ENCODE assay signal across 25 cellular contexts in genomic region chr12:2687058-2687457, GRCh38.
A peak's percentile ranks its signal among the peaks of the same experiment; 100 is the strongest.
DNase-seq lines count a peak whose midpoint lies in the region; ATAC-seq, FAIRE-seq and TF ChIP-seq lines count a peak whose summit lies in the region.
"Had no signal": no experiment of that assay in that cellular context is flagged by ENCODE, and none has a peak within 500 bp of the region (broad histone marks: within the 10 kb centered on the region; RNA-seq: fewer than 3 reads in every experiment).

No MANE protein-coding gene starts in this region.

- H3K27me3 ChIP-seq in K562 (ENCODE audit: control insufficient read depth in 2 of 2, insufficient read depth in 2 of 2, low read length in 2 of 2): peaks cover 5 to 13% of the 10 kb centered on the region in 2 experiments; a peak in 4 of 5 replicates

- in situ Hi-C loops in K562 (cut with MboI): no loop called here

- H4K20me1 ChIP-seq in K562 (replicated peaks; ENCODE audit: control insufficient read depth, insufficient read depth, low read length): no peaks in the 10 kb centered on the region

- H3K4me2 ChIP-seq in K562 (ENCODE audit: insufficient read depth, low read length): no peak overlapping the region

- FAIRE-seq in K562 (lab: Jason Lieb, UNC): no peak
- FAIRE-seq: A204.1, D721Med, GM12892, GM18507, HTR-8/SVneo had no signal

- no peak for TF ChIP-seq EP300 in K562 (IDR thresholded peaks at IDR 0.05; ENCODE audit: low read length)

- H3K9me3 ChIP-seq in K562 (replicated peaks; ENCODE audit: control insufficient read depth, insufficient read depth, low read depth, low read length): no peaks in the 10 kb centered on the region
- H3K9me3 ChIP-seq: BE2C, Caco-2 had no signal

- no peak overlapping the region for H3K9ac ChIP-seq in K562 (ENCODE audit: insufficient read depth in 1 of 2, low read depth in 2 of 2, low read length in 2 of 2)

- no peak for TF ChIP-seq CTCF in K562 (IDR thresholded peaks at IDR 0.05 in 2 of 3, conservative IDR thresholded peaks at IDR 0.05 in 1 of 3; ENCODE audit: insufficient read depth in 2 of 3, low read depth in 1 of 3, low read length in 3 of 3)

- TF ChIP-seq POLR2A in K562 (conservative IDR thresholded peaks at IDR 0.05): no peak

- no peak for TF ChIP-seq RAD21 in K562 (CRISPR knock-in tag; conservative IDR thresholded peaks at IDR 0.05 in 1 of 2, IDR thresholded peaks at IDR 0.05 in 1 of 2)

- H3K27ac ChIP-seq in K562 (ENCODE audit: extremely low read depth, low read depth, low read length): no peak overlapping the region

- CTCF ChIA-PET in K562 (lab: Yijun Ruan, JAX; ENCODE audit: low intra/inter-chr PET ratio): no interaction called here

- POLR2A ChIA-PET in K562 (lab: Yijun Ruan, JAX): no interaction called here

- no TSS peak for BruUV-seq in K562 (replicated peaks; lab: Mats Ljungman, UMichigan)

- no peak overlapping the region for H3K4me3 ChIP-seq in K562

- WGBS in K562 (ENCODE audit: insufficient coverage, low coverage, missing lambda C conversion rate): 2% methylated on average over 5 of the region's 5 CpGs

- ATAC-seq in K562: no peak
- ATAC-seq in activated CD4-positive, CD25-positive, alpha-beta regulatory T cell treated with anti-CD3 and anti-CD28 coated beads, Interleukin-2, amount 50 U/mL, for 24 hours: no peak
- ATAC-seq: HCT116 had no signal

- no peak overlapping the region for H2AFZ ChIP-seq in K562 (ENCODE audit: low read depth, low read length)

- intact Hi-C loops in K562 (cut with micrococcal nuclease): no loop called here

- no peaks in the 10 kb centered on the region for H3K36me3 ChIP-seq in K562 (ENCODE audit: control insufficient read depth, insufficient read depth, low read length)
- H3K36me3 ChIP-seq: BE2C had no signal

- no peaks in the 10 kb centered on the region for H3K9me1 ChIP-seq in K562 (ENCODE audit: control insufficient read depth, insufficient read depth, low read length)

- peaks cover 0 to 11% of the 10 kb centered on the region in 2 experiments; a peak in 1 of 5 replicates for H3K4me1 ChIP-seq in K562 (replicated peaks in 1 of 2; ENCODE audit: control insufficient read depth in 2 of 2, insufficient read depth in 2 of 2, low read length in 2 of 2)
- H3K4me1 ChIP-seq: BE2C, Caco-2 had no signal

- H3K79me2 ChIP-seq in K562 (ENCODE audit: control insufficient read depth, insufficient read depth, low read length): no peaks in the 10 kb centered on the region

- peak; percentile 40 for DNase-seq in activated CD8-positive, alpha-beta memory T cell treated with anti-CD3 and anti-CD28 coated beads for 24 hours
- DNase-seq in activated CD8-positive, alpha-beta memory T cell treated with anti-CD3 and anti-CD28 coated beads, Interleukin-2, amount 50 U/mL, for 48 hours: no peak
- DNase-seq in K562 (ENCODE audit: extremely low read depth in 1 of 4, low spot score in 3 of 4) (no peak), islet precursor cell (peak; percentile 47), dedifferentiated amniotic fluid mesenchymal stem cell (ENCODE audit: extremely low spot score) (no peak), HCEC 1CT (no peak)
- DNase-seq: ACHN; BE2C; C1 segment of cervical spinal cord; CD4-positive, CD25-positive, alpha-beta regulatory T cell; DMS153; DMS79; GDM1; GOT3; HFFc6; IMR-90; KBM-7 had no signal

TF ChIP-seq in K562, 482 proteins besides CTCF, POLR2A, EP300 and RAD21:
- TF ChIP-seq ZNF316 (IDR thresholded peaks at IDR 0.05) (no peak), RFX1 (IDR thresholded peaks at IDR 0.05) (peak; percentile 58; the same call in 1 of the 2 replicates)

Comparison
In these comparisons a context has a peak if more than half of its experiments do, and no peak if none do; other contexts are left out.
1. DNase-seq: peak in activated CD8-positive, alpha-beta memory T cell treated with anti-CD3 and anti-CD28 coated beads for 24 hours (single experiment) and islet precursor cell (single experiment); none in activated CD8-positive, alpha-beta memory T cell treated with anti-CD3 and anti-CD28 coated beads, Interleukin-2, amount 50 U/mL, for 48 hours (single experiment), K562 (0 of 4), dedifferentiated amniotic fluid mesenchymal stem cell (single experiment) and HCEC 1CT (single experiment).